Comparison of ENCODE assay signal across 30 cellular contexts in genomic region chr17:72457712-72458111, GRCh38.
DNase-seq lines count a peak whose midpoint lies in the region; ATAC-seq and TF ChIP-seq lines count a peak whose summit lies in the region.
"Had no signal": no experiment of that assay in that cellular context is flagged by ENCODE, and none has a peak within 500 bp of the region (broad histone marks: within the 10 kb centered on the region; RNA-seq: fewer than 3 reads in every experiment).

No MANE protein-coding gene starts in this region.

- TF ChIP-seq POLR2A in HCT116 (IDR thresholded peaks at IDR 0.05; ENCODE audit: borderline replicate concordance, extremely low read depth, insufficient read depth, insufficient read length) (no peak), sigmoid colon (IDR thresholded peaks at IDR 0.05) (no peak)

- ATAC-seq in HCT116, result no peak
- ATAC-seq: activated CD4-positive, CD25-positive, alpha-beta regulatory T cell treated with anti-CD3 and anti-CD28 coated beads, Interleukin-2, amount 50 U/mL, for 24 hours; activated T-cell treated with anti-CD3 and anti-CD28 coated beads, Interleukin-2, amount 50 U/mL, for 72 hours; body of pancreas; CD8-positive, alpha-beta T cell; natural killer cell; psoas muscle; SK-N-SH treated with all-trans-retinoic acid at 6 μM for 48 hours; stimulated activated memory B cell treated with anti-CD40 and anti-IgM and Interleukin-4, amounts not matched to agents 10 μg/mL and 1 μg/mL and 100 μg/mL, for 72 hours had no signal

- H3K27me3 ChIP-seq in A673 (replicated peaks; ENCODE audit: insufficient read depth, low read depth, low read length, poor library complexity) (no peaks in the 10 kb centered on the region), HCT116 (ENCODE audit: insufficient read depth, low read length) (no peaks in the 10 kb centered on the region), mucosa of rectum (ENCODE audit: control insufficient read depth in 2 of 2, insufficient read depth in 2 of 2, low read length in 2 of 2) (no peaks in the 10 kb centered on the region), sigmoid colon (no peaks in the 10 kb centered on the region)
- H3K27me3 ChIP-seq: body of pancreas, esophagus muscularis mucosa had no signal

- no peak overlapping the region for H3K9ac ChIP-seq in HCT116 (ENCODE audit: low read length)
- no peak overlapping the region for H3K9ac ChIP-seq in mucosa of rectum (ENCODE audit: low read depth in 1 of 2, low read length in 2 of 2)

- no peaks in the 10 kb centered on the region for H3K4me1 Mint-ChIP-seq in activated T-helper 2 cell treated with anti-CD3 and anti-CD28 coated beads, Interferon-gamma antibody, Interleukin-2, Interleukin-4, amounts not matched to agents 10 μg/mL and 5 μg/mL and 100 μg/mL, durations not matched to agents 14 hours and 24 hours and 36 hours (ENCODE audit: low read depth)
- H3K4me1 Mint-ChIP-seq: activated naive CD4-positive, alpha-beta T cell treated with anti-CD3 and anti-CD28 coated beads, Interleukin-2, amount 10 ng/mL, durations not matched to agents 7 days and 5 days; B cell; natural killer cell; stimulated activated memory B cell treated with anti-CD40 and anti-IgM and Interleukin-4, amounts not matched to agents 10 μg/mL and 1 μg/mL and 100 μg/mL, for 72 hours had no signal

- H3K4me3 ChIP-seq in A673 (ENCODE audit: low read depth, low read length, poor library complexity, severe bottlenecking) (no peak overlapping the region), HCT116 (replicated peaks in 1 of 2; ENCODE audit: low read depth in 1 of 2, low read length in 2 of 2) (no peak overlapping the region), mucosa of rectum (ENCODE audit: low read length in 2 of 2) (no peak overlapping the region), sigmoid colon (no peak overlapping the region)
- H3K4me3 ChIP-seq: body of pancreas, esophagus muscularis mucosa, left ventricle myocardium inferior, psoas muscle had no signal

- intact Hi-C loops in A673 (cut with micrococcal nuclease; ENCODE audit: unreplicated experiment) (no loop called here), HCT116 (cut with micrococcal nuclease) (no loop called here), sigmoid colon (cut with DNase I) (no loop called here)
- intact Hi-C loops in activated T-helper 2 cell treated with anti-CD3 and anti-CD28 coated beads, Interferon-gamma antibody, Interleukin-2, Interleukin-4, amounts not matched to agents 10 μg/mL and 5 μg/mL and 100 μg/mL, durations not matched to agents 14 hours and 24 hours and 36 hours (cut with micrococcal nuclease), result no loop called here

- CTCF ChIA-PET in A673 (lab: Charles Lee), result no interaction called here
- CTCF ChIA-PET in HCT116 (lab: Charles Lee), result interaction anchor here (1.6 kb wide), 1 partner anchor 985 kb away, joined by 3 read pairs; no protein-coding TSS in a partner anchor

- H3K4me2 ChIP-seq in HCT116 (ENCODE audit: low read length), result peak overlapping the region; percentile 43

- H2AFZ ChIP-seq in HCT116 (ENCODE audit: low read depth, low read length, poor library complexity, severe bottlenecking), result no peak overlapping the region

- H3K36me3 ChIP-seq in A673 (ENCODE audit: insufficient read depth, low read length, poor library complexity, severe bottlenecking) (no peaks in the 10 kb centered on the region), HCT116 (ENCODE audit: control insufficient read depth in 1 of 2, insufficient read depth in 2 of 2, low read length in 2 of 2) (no peaks in the 10 kb centered on the region), mucosa of rectum (ENCODE audit: control insufficient read depth in 2 of 2, insufficient read depth in 2 of 2, low read length in 2 of 2) (no peaks in the 10 kb centered on the region), sigmoid colon (no peaks in the 10 kb centered on the region)
- H3K36me3 ChIP-seq: esophagus muscularis mucosa, left ventricle myocardium inferior had no signal

- BruUV-seq in A673 (replicated peaks; lab: Mats Ljungman, UMichigan), result no TSS peak
- no TSS peak for BruUV-seq in HCT116 (replicated peaks; lab: Mats Ljungman, UMichigan)

- H3K9me3 ChIP-seq in A673 (ENCODE audit: low read depth, low read length, poor library complexity, severe bottlenecking) (no peaks in the 10 kb centered on the region), HCT116 (ENCODE audit: control insufficient read depth in 1 of 2, insufficient read depth in 1 of 2, low read depth in 1 of 2, low read length in 2 of 2) (peaks cover 0 to 4% of the 10 kb centered on the region in 2 experiments; a peak in 1 of 4 replicates), mucosa of rectum (ENCODE audit: control insufficient read depth in 2 of 2, low read length in 2 of 2) (no peaks in the 10 kb centered on the region), sigmoid colon (no peaks in the 10 kb centered on the region)
- H3K9me3 ChIP-seq: body of pancreas, esophagus muscularis mucosa, left ventricle myocardium inferior, psoas muscle had no signal

- no peak overlapping the region for H3K27ac Mint-ChIP-seq in activated T-helper 2 cell treated with anti-CD3 and anti-CD28 coated beads, Interferon-gamma antibody, Interleukin-2, Interleukin-4, amounts not matched to agents 10 μg/mL and 5 μg/mL and 100 μg/mL, durations not matched to agents 14 hours and 24 hours and 36 hours
- H3K27ac Mint-ChIP-seq: activated naive CD4-positive, alpha-beta T cell treated with anti-CD3 and anti-CD28 coated beads, Interleukin-2, amount 10 ng/mL, durations not matched to agents 7 days and 5 days; activated T-cell treated with anti-CD3 and anti-CD28 coated beads, Interleukin-2, amount 50 U/mL, for 72 hours; B cell; CD8-positive, alpha-beta T cell; natural killer cell; stimulated activated memory B cell treated with anti-CD40 and anti-IgM and Interleukin-4, amounts not matched to agents 10 μg/mL and 1 μg/mL and 100 μg/mL, for 72 hours; T-helper 1 cell treated with Interleukin-12 subunit alpha and Interleukin-12 subunit beta and Interleukin-4 antibody, amounts not matched to agents 30 μg/mL and 1 μg/mL, for 36 hours had no signal

- H3K27me3 Mint-ChIP-seq in activated T-helper 2 cell treated with anti-CD3 and anti-CD28 coated beads, Interferon-gamma antibody, Interleukin-2, Interleukin-4, amounts not matched to agents 10 μg/mL and 5 μg/mL and 100 μg/mL, durations not matched to agents 14 hours and 24 hours and 36 hours (ENCODE audit: low read depth), result no peaks in the 10 kb centered on the region
- H3K27me3 Mint-ChIP-seq: activated naive CD4-positive, alpha-beta T cell treated with anti-CD3 and anti-CD28 coated beads, Interleukin-2, amount 10 ng/mL, durations not matched to agents 7 days and 5 days; stimulated activated memory B cell treated with anti-CD40 and anti-IgM and Interleukin-4, amounts not matched to agents 10 μg/mL and 1 μg/mL and 100 μg/mL, for 72 hours had no signal

- H3K9me2 ChIP-seq in HCT116 (ENCODE audit: insufficient read depth), result no peaks in the 10 kb centered on the region

- TF ChIP-seq CTCF in A673 (conservative IDR thresholded peaks at IDR 0.05; ENCODE audit: low read depth, low read length), result no peak
- no peak for TF ChIP-seq CTCF in HCT116 (IDR thresholded peaks at IDR 0.05 in 2 of 3, conservative IDR thresholded peaks at IDR 0.05 in 1 of 3; ENCODE audit: borderline replicate concordance in 1 of 3, insufficient read depth in 1 of 3, low read depth in 2 of 3, low read length in 2 of 3)
- no peak for TF ChIP-seq CTCF in sigmoid colon (IDR thresholded peaks at IDR 0.05)

- H3K36me3 Mint-ChIP-seq in activated T-helper 2 cell treated with anti-CD3 and anti-CD28 coated beads, Interferon-gamma antibody, Interleukin-2, Interleukin-4, amounts not matched to agents 10 μg/mL and 5 μg/mL and 100 μg/mL, durations not matched to agents 14 hours and 24 hours and 36 hours (ENCODE audit: low read depth), result no peaks in the 10 kb centered on the region
- H3K36me3 Mint-ChIP-seq: activated naive CD4-positive, alpha-beta T cell treated with anti-CD3 and anti-CD28 coated beads, Interleukin-2, amount 10 ng/mL, durations not matched to agents 7 days and 5 days; CD8-positive, alpha-beta T cell; natural killer cell; stimulated activated memory B cell treated with anti-CD40 and anti-IgM and Interleukin-4, amounts not matched to agents 10 μg/mL and 1 μg/mL and 100 μg/mL, for 72 hours had no signal

- no peak overlapping the region for H3K27ac ChIP-seq in A673 (ENCODE audit: low read depth, low read length, poor library complexity, severe bottlenecking)
- H3K27ac ChIP-seq in HCT116 (ENCODE audit: low read depth, low read length), result no peak overlapping the region
- peak overlapping the region; percentile 81 to 90 for H3K27ac ChIP-seq in mucosa of rectum (ENCODE audit: low read depth in 2 of 2, low read length in 2 of 2)
- H3K27ac ChIP-seq in sigmoid colon, result no peak overlapping the region
- H3K27ac ChIP-seq: esophagus muscularis mucosa, left ventricle myocardium inferior, psoas muscle had no signal

- no peak for TF ChIP-seq RAD21 in HCT116 (IDR thresholded peaks at IDR 0.05; ENCODE audit: low read depth)

- no peaks in the 10 kb centered on the region for H3K9me3 Mint-ChIP-seq in activated T-helper 2 cell treated with anti-CD3 and anti-CD28 coated beads, Interferon-gamma antibody, Interleukin-2, Interleukin-4, amounts not matched to agents 10 μg/mL and 5 μg/mL and 100 μg/mL, durations not matched to agents 14 hours and 24 hours and 36 hours
- H3K9me3 Mint-ChIP-seq: activated naive CD4-positive, alpha-beta T cell treated with anti-CD3 and anti-CD28 coated beads, Interleukin-2, amount 10 ng/mL, durations not matched to agents 7 days and 5 days; activated T-cell treated with anti-CD3 and anti-CD28 coated beads, Interleukin-2, amount 50 U/mL, for 72 hours; CD8-positive, alpha-beta T cell; natural killer cell; T-helper 1 cell treated with Interleukin-12 subunit alpha and Interleukin-12 subunit beta and Interleukin-4 antibody, amounts not matched to agents 30 μg/mL and 1 μg/mL, for 36 hours had no signal

- H3K4me1 ChIP-seq in A673 (ENCODE audit: insufficient read depth, low read length, poor library complexity, severe bottlenecking) (peaks cover 5% of the 10 kb centered on the region), HCT116 (ENCODE audit: control insufficient read depth in 1 of 2, insufficient read depth in 2 of 2, low read length in 2 of 2) (peaks cover 48 to 86% of the 10 kb centered on the region in 2 experiments), mucosa of rectum (ENCODE audit: control insufficient read depth in 2 of 2, insufficient read depth in 2 of 2, low read length in 2 of 2) (peaks cover 14 to 49% of the 10 kb centered on the region in 2 donors), sigmoid colon (no peaks in the 10 kb centered on the region)
- H3K4me1 ChIP-seq: esophagus muscularis mucosa, left ventricle myocardium inferior, psoas muscle had no signal

- DNase-seq in A673 (ENCODE audit: low spot score), result peak; percentile 49
- DNase-seq in HCT116 (ENCODE audit: low read depth, low spot score), result no peak
- peak; percentile 73 for DNase-seq in SK-N-DZ (ENCODE audit: low spot score)
- DNase-seq in KG1 (lab: John Stamatoyannopoulos, UW), result no peak
- DNase-seq in activated T-helper 2 cell treated with anti-CD3 and anti-CD28 coated beads, Interferon-gamma antibody, Interleukin-2, Interleukin-4, amounts not matched to agents 10 μg/mL and 5 μg/mL and 100 μg/mL, durations not matched to agents 14 hours and 24 hours and 36 hours (ENCODE audit: low spot score), result no peak
- no peak for DNase-seq in DMS114 treated with DMSO at 0.1 percent for 48 hours (lab: John Stamatoyannopoulos, UW; ENCODE audit: unreplicated experiment)
- DNase-seq in sigmoid colon, result no peak
- DNase-seq: ACHN; activated CD4-positive, alpha-beta T cell treated with anti-CD3 and anti-CD28 coated beads, Interleukin-2, amount 50 U/mL, for 4 hours; activated naive CD4-positive, alpha-beta T cell treated with anti-CD3 and anti-CD28 coated beads, Interleukin-2, amount 10 ng/mL, durations not matched to agents 7 days and 5 days; activated T-cell treated with anti-CD3 and anti-CD28 coated beads, Interleukin-2, amount 50 U/mL, for 72 hours; body of pancreas; CD8-positive, alpha-beta T cell; DMS153; foreskin fibroblast; GDM1; head of caudate nucleus; left ventricle myocardium inferior; natural killer cell; NCI-H1092; NCI-H2171; nucleus accumbens; psoas muscle had no signal

- peaks cover 81% of the 10 kb centered on the region for H3K79me2 ChIP-seq in HCT116 (ENCODE audit: insufficient read depth, low read length)

- WGBS in sigmoid colon, 2 donors, result 82 to 92% methylated on average over 5 of the region's 5 CpGs

- no peak overlapping the region for H3K4me3 Mint-ChIP-seq in activated T-helper 2 cell treated with anti-CD3 and anti-CD28 coated beads, Interferon-gamma antibody, Interleukin-2, Interleukin-4, amounts not matched to agents 10 μg/mL and 5 μg/mL and 100 μg/mL, durations not matched to agents 14 hours and 24 hours and 36 hours (ENCODE audit: low read depth)
- H3K4me3 Mint-ChIP-seq: activated naive CD4-positive, alpha-beta T cell treated with anti-CD3 and anti-CD28 coated beads, Interleukin-2, amount 10 ng/mL, durations not matched to agents 7 days and 5 days; activated T-cell treated with anti-CD3 and anti-CD28 coated beads, Interleukin-2, amount 50 U/mL, for 72 hours; B cell; CD8-positive, alpha-beta T cell; natural killer cell; stimulated activated memory B cell treated with anti-CD40 and anti-IgM and Interleukin-4, amounts not matched to agents 10 μg/mL and 1 μg/mL and 100 μg/mL, for 72 hours; T-helper 1 cell treated with Interleukin-12 subunit alpha and Interleukin-12 subunit beta and Interleukin-4 antibody, amounts not matched to agents 30 μg/mL and 1 μg/mL, for 36 hours had no signal

- POLR2A ChIA-PET in A673 (lab: Charles Lee; ENCODE audit: low non-redundant PET), result no interaction called here
- POLR2A ChIA-PET in HCT116 (lab: Charles Lee), result no interaction called here

- 0 out of 2 replicates have a peak, but pooled peaks cover 5% of the 10 kb centered on the region for H4K20me1 ChIP-seq in HCT116 (ENCODE audit: insufficient read depth)

- TF ChIP-seq EP300 in sigmoid colon (IDR thresholded peaks at IDR 0.05), result no peak

- RAD21 ChIA-PET in HCT116 (lab: Charles Lee; ENCODE audit: low non-redundant PET in 1 of 2, low total read pairs in 2 of 2, uncharacterized antibody in 2 of 2, unreplicated experiment in 2 of 2), result no interaction called here

Comparison
In these comparisons a context has a peak if more than half of its experiments do, and no peak if none do; other contexts are left out.
1. DNase-seq: peak in A673 (single experiment) and SK-N-DZ (single experiment); none in HCT116 (single experiment), KG1 (single experiment), activated T-helper 2 cell treated with anti-CD3 and anti-CD28 coated beads, Interferon-gamma antibody, Interleukin-2, Interleukin-4, amounts not matched to agents 10 μg/mL and 5 μg/mL and 100 μg/mL, durations not matched to agents 14 hours and 24 hours and 36 hours (single experiment), DMS114 treated with DMSO at 0.1 percent for 48 hours (single experiment) and sigmoid colon (single experiment).
2. H3K27ac ChIP-seq: peak in mucosa of rectum (2 of 2); none in A673 (single experiment), HCT116 (single experiment) and sigmoid colon (0 of 4).